Comparison of ENCODE assay signal across 27 cellular contexts in genomic region chr16:27853101-27853500, GRCh38.
"Had no signal": no experiment of that assay in that cellular context is flagged by ENCODE, and none has a peak within 500 bp of the region (broad histone marks: within the 10 kb centered on the region; RNA-seq: fewer than 3 reads in every experiment).

No MANE protein-coding gene starts in this region.

- DNase-seq: activated B cell treated with CpG ODN at 0.5 μM for 24 hours; activated CD4-positive, alpha-beta T cell treated with anti-CD3 and anti-CD28 coated beads for 36 hours; activated CD4-positive, alpha-beta T cell treated with anti-CD3 and anti-CD28 coated beads, Interleukin-2, amount 50 U/mL, for 4 hours; activated gamma-delta T cell; activated naive CD4-positive, alpha-beta T cell treated with anti-CD3 and anti-CD28 coated beads, Interleukin-2, amount 50 U/mL, for 16 hours; activated naive CD8-positive, alpha-beta T cell treated with anti-CD3 and anti-CD28 coated beads, Interleukin-2, amount 50 U/mL, for 24 hours; activated T-cell treated with anti-CD3 and anti-CD28 coated beads for 4 hours; body of pancreas; effector memory CD4-positive, alpha-beta T cell; hippocampal formation; kidney glomerular epithelial cell; left ventricle myocardium inferior; mammary epithelial cell; midbrain; ovary; stimulated activated CD4-positive, alpha-beta T cell treated with anti-CD3 and anti-CD28 coated beads, Interleukin-2, amount 100 ng/mL, for 24 hours; stimulated activated naive CD8-positive, alpha-beta T cell treated with anti-CD3 and anti-CD28 coated beads, Interleukin-15, amount 100 ng/mL, for 72 hours; T-helper 17 cell; trophoblast cell had no signal

- ATAC-seq: activated CD4-positive, alpha-beta T cell treated with anti-CD3 and anti-CD28 coated beads for 36 hours; activated naive CD8-positive, alpha-beta T cell treated with anti-CD3 and anti-CD28 coated beads, Interleukin-2, amount 50 U/mL, for 24 hours; body of pancreas; natural killer cell treated with Interleukin-12 subunit alpha and Interleukin-12 subunit beta and Interleukin-15 and Interleukin-18, amount 100 ng/mL, for 72 hours; stimulated activated effector memory CD8-positive, alpha-beta T cell treated with anti-CD3 and anti-CD28 coated beads, Interleukin-12 subunit alpha, Interleukin-12 subunit beta, amount 100 ng/mL, for 72 hours; stimulated activated naive CD8-positive, alpha-beta T cell treated with anti-CD3 and anti-CD28 coated beads, Interleukin-15, amount 100 ng/mL, for 72 hours; T-helper 17 cell had no signal

- H3K36me3 ChIP-seq: left ventricle myocardium inferior, neutrophil, ovary, prostate gland, vagina had no signal

- H3K4me1 ChIP-seq: body of pancreas, prostate gland, vagina had no signal

- H3K27me3 ChIP-seq: body of pancreas, ovary, vagina had no signal

- H3K4me3 ChIP-seq: body of pancreas, left ventricle myocardium inferior, ovary, prostate gland, skin epidermis, vagina had no signal

- FAIRE-seq: colon, frontal cortex had no signal

- H3K27ac ChIP-seq: body of pancreas, left ventricle myocardium inferior, neutrophil, ovary, prostate gland, skin epidermis, vagina had no signal

- H3K9me3 ChIP-seq: body of pancreas, left ventricle myocardium inferior, neutrophil, ovary, prostate gland, vagina had no signal
